30 cellular contexts compared by ENCODE assay signal in the genomic region with DNA sequence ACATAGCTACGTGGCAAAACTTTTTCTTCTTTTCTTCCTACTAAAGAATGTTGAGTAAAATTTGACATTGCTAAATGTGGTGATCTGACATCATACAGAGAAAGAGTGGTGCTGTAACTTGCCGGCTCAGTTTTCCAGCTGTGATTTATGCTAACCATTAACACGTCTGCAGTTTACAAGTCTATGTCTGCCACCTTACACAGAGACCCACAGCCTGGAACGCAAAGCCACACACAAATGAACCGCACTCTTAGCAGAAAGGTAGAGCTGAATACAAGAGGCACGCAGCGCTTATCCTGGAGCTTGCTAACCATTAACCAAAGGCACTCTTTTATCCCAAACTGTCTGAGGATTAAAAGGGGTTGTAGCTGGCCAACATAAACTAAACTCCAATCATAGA. TPM values are rescaled to one million over a fixed set of nuclear protein-coding genes. Genes with fewer than 3 reads are reported as not detected.
A peak's percentile ranks its signal among the peaks of the same experiment; 100 is the strongest.
DNase-seq lines count a peak whose midpoint lies in the region; ATAC-seq, FAIRE-seq and TF ChIP-seq lines count a peak whose summit lies in the region.
"Had no signal": no experiment of that assay in that cellular context is flagged by ENCODE, and none has a peak within 500 bp of the region (broad histone marks: within the 10 kb centered on the region; RNA-seq: fewer than 3 reads in every experiment).

No MANE protein-coding gene starts in this region.

- H2BK12ac ChIP-seq in trophoblast cell (ENCODE audit: low read length) = no peak overlapping the region

- peak overlapping the region; percentile 70 for H3K27ac Mint-ChIP-seq in nephron progenitor cell
- H3K27ac Mint-ChIP-seq: activated CD8-positive, alpha-beta T cell treated with anti-CD3 and anti-CD28 coated beads for 36 hours; activated naive CD4-positive, alpha-beta T cell treated with anti-CD3 and anti-CD28 coated beads, Interleukin-2, amount 50 U/mL, for 24 hours; activated T-helper 2 cell treated with anti-CD3 and anti-CD28 coated beads, Interferon-gamma antibody, Interleukin-2, Interleukin-4, amounts not matched to agents 10 μg/mL and 5 μg/mL and 100 μg/mL, durations not matched to agents 14 hours and 24 hours and 36 hours; dendritic cell treated with granulocyte-macrophage colony-stimulating factor and Interleukin-4, amounts not matched to agents 40 ng/mL and 50 ng/mL, for 4 days; T-helper 17 cell had no signal

- TF ChIP-seq POLR2A in A549 (IDR thresholded peaks at IDR 0.05; ENCODE audit: low read length) (no peak), IMR-90 (IDR thresholded peaks at IDR 0.05; ENCODE audit: low read depth, low read length) (no peak)

- H4K20me1 ChIP-seq in IMR-90 (ENCODE audit: insufficient read depth, low read length) = no peaks in the 10 kb centered on the region; the same call in 1 of the 2 replicates

- peaks cover 11% of the 10 kb centered on the region for H3K36me3 ChIP-seq in IMR-90 (ENCODE audit: control insufficient read depth, insufficient read depth, low read length)
- H3K36me3 ChIP-seq in trophoblast cell (ENCODE audit: control insufficient read depth in 1 of 2, insufficient read depth in 2 of 2, low read length in 2 of 2) = peaks cover 4 to 5% of the 10 kb centered on the region in 2 experiments

- no peak for TF ChIP-seq CTCF in A549 (IDR thresholded peaks at IDR 0.05)
- no peak for TF ChIP-seq CTCF in IMR-90 (conservative IDR thresholded peaks at IDR 0.05; ENCODE audit: low read depth, low read length)
- no peak for TF ChIP-seq CTCF in nephron progenitor cell (IDR thresholded peaks at IDR 0.05)
- TF ChIP-seq CTCF in GM10266 (IDR thresholded peaks at IDR 0.05; ENCODE audit: control insufficient read depth, insufficient read depth, low read depth, missing control alignments) = no peak

- in situ Hi-C loops in IMR-90 (cut with MboI; ENCODE audit: low sequenced_read_pairs) = no loop called here

- H4K12ac ChIP-seq in trophoblast cell (ENCODE audit: low read depth, low read length) = no peak overlapping the region

- no peak for FAIRE-seq in A549 (lab: Jason Lieb, UNC)
- FAIRE-seq: endometrium had no signal

- DNase-seq in A549 (ENCODE audit: low read depth in 1 of 2, low spot score in 1 of 2) (no peak), IMR-90 (no peak), kidney glomerular epithelial cell (lab: John Stamatoyannopoulos, UW) (peak; percentile 72), nephron progenitor cell (no peak), posterior vena cava (ENCODE audit: low spot score) (no peak), GM10266 (ENCODE audit: extremely low spot score) (no peak), trophoblast cell (no peak)
- DNase-seq: activated CD4-positive, alpha-beta T cell treated with anti-CD3 and anti-CD28 coated beads for 1 hour; activated CD8-positive, alpha-beta T cell treated with anti-CD3 and anti-CD28 coated beads for 36 hours; caudate nucleus; DND-41; NCI-H1417; NCI-H2081; NCI-H446; NCI-H82; nucleus accumbens; RPMI8226; T-helper 17 cell; upper lobe of right lung had no signal

- no peak overlapping the region for H2BK120ac ChIP-seq in IMR-90 (ENCODE audit: low read depth, low read length)
- no peak overlapping the region for H2BK120ac ChIP-seq in trophoblast cell (ENCODE audit: insufficient read depth, low read length, poor library complexity)

- H2AK5ac ChIP-seq in IMR-90 (ENCODE audit: low read depth, low read length) (no peak overlapping the region), trophoblast cell (ENCODE audit: low read length) (no peak overlapping the region)

- dilution Hi-C loops in IMR-90 (cut with HindIII; ENCODE audit: low sequenced_read_pairs, unreplicated experiment) = no loop called here

- TF ChIP-seq RAD21 in A549 (conservative IDR thresholded peaks at IDR 0.05 in 1 of 2, IDR thresholded peaks at IDR 0.05 in 1 of 2) (no peak), IMR-90 (IDR thresholded peaks at IDR 0.05; ENCODE audit: low read length) (no peak)

- H3K27ac ChIP-seq in A549 (no peak overlapping the region), IMR-90 (ENCODE audit: insufficient read depth, low read length) (no peak overlapping the region), trophoblast cell (ENCODE audit: low read depth, low read length) (no peak overlapping the region)
- H3K27ac ChIP-seq: ascending aorta, BLaER1, gastroesophageal sphincter, KMS-11, SK-N-MC, upper lobe of right lung had no signal

- peaks cover 6% of the 10 kb centered on the region for H3K4me1 Mint-ChIP-seq in nephron progenitor cell

- H3K27me3 Mint-ChIP-seq in nephron progenitor cell (ENCODE audit: low read depth, poor library complexity) = no peaks in the 10 kb centered on the region
- H3K27me3 Mint-ChIP-seq: activated CD8-positive, alpha-beta T cell treated with anti-CD3 and anti-CD28 coated beads for 36 hours; activated naive CD4-positive, alpha-beta T cell treated with anti-CD3 and anti-CD28 coated beads, Interleukin-2, amount 50 U/mL, for 24 hours; dendritic cell treated with granulocyte-macrophage colony-stimulating factor and Interleukin-4, amounts not matched to agents 40 ng/mL and 50 ng/mL, for 4 days; T-helper 17 cell had no signal

- peaks cover 27% of the 10 kb centered on the region for H3K36me3 Mint-ChIP-seq in nephron progenitor cell (ENCODE audit: low read depth)

- peaks cover 4% of the 10 kb centered on the region; the same call in 1 of the 2 replicates for H3K9me1 ChIP-seq in IMR-90 (ENCODE audit: insufficient read depth, low read length)

- H3K18ac ChIP-seq in IMR-90 (ENCODE audit: low read depth, low read length) (no peak overlapping the region), trophoblast cell (ENCODE audit: low read length) (no peak overlapping the region)

- H2BK20ac ChIP-seq in IMR-90 (ENCODE audit: low read depth, low read length) = no peak overlapping the region

- H2BK15ac ChIP-seq in IMR-90 (ENCODE audit: low read depth, low read length) = no peak overlapping the region

- no peaks in the 10 kb centered on the region for H3K9me3 Mint-ChIP-seq in nephron progenitor cell
- H3K9me3 Mint-ChIP-seq: activated CD8-positive, alpha-beta T cell treated with anti-CD3 and anti-CD28 coated beads for 36 hours; activated naive CD4-positive, alpha-beta T cell treated with anti-CD3 and anti-CD28 coated beads, Interleukin-2, amount 50 U/mL, for 24 hours; activated T-helper 2 cell treated with anti-CD3 and anti-CD28 coated beads, Interferon-gamma antibody, Interleukin-2, Interleukin-4, amounts not matched to agents 10 μg/mL and 5 μg/mL and 100 μg/mL, durations not matched to agents 14 hours and 24 hours and 36 hours; dendritic cell treated with granulocyte-macrophage colony-stimulating factor and Interleukin-4, amounts not matched to agents 40 ng/mL and 50 ng/mL, for 4 days had no signal

- H3K23ac ChIP-seq in IMR-90 (ENCODE audit: low read depth, low read length) (no peak overlapping the region), trophoblast cell (ENCODE audit: low read length) (no peak overlapping the region)

- H2BK5ac ChIP-seq in IMR-90 (ENCODE audit: low read depth, low read length, poor library complexity, severe bottlenecking) (no peak overlapping the region), trophoblast cell (ENCODE audit: low read depth, low read length, poor library complexity) (no peak overlapping the region)

- H3K79me1 ChIP-seq in IMR-90 (ENCODE audit: low read depth in 1 of 2, low read length in 2 of 2) (peaks cover 2 to 6% of the 10 kb centered on the region in 2 experiments; a peak in 2 of 4 replicates), trophoblast cell (ENCODE audit: low read length) (no peaks in the 10 kb centered on the region)

- no peak overlapping the region for H4K5ac ChIP-seq in IMR-90 (ENCODE audit: low read depth, low read length)

- H2AK9ac ChIP-seq in IMR-90 (replicated peaks; ENCODE audit: low read depth, low read length, poor library complexity) = no peak overlapping the region

- H3K56ac ChIP-seq in IMR-90 (ENCODE audit: extremely low read depth, insufficient read depth, low read length) = no peak overlapping the region

- no peak overlapping the region for H3K4me3 Mint-ChIP-seq in nephron progenitor cell
- H3K4me3 Mint-ChIP-seq: activated CD8-positive, alpha-beta T cell treated with anti-CD3 and anti-CD28 coated beads for 36 hours; activated naive CD4-positive, alpha-beta T cell treated with anti-CD3 and anti-CD28 coated beads, Interleukin-2, amount 50 U/mL, for 24 hours; dendritic cell treated with granulocyte-macrophage colony-stimulating factor and Interleukin-4, amounts not matched to agents 40 ng/mL and 50 ng/mL, for 4 days; T-helper 17 cell had no signal

- H2AFZ ChIP-seq in IMR-90 (replicated peaks; ENCODE audit: low read length, poor library complexity) (no peak overlapping the region), trophoblast cell (ENCODE audit: insufficient read depth, low read length, poor library complexity) (no peak overlapping the region)

- H3K14ac ChIP-seq in IMR-90 (replicated peaks; ENCODE audit: low read depth, low read length) (no peak overlapping the region), trophoblast cell (ENCODE audit: low read length) (no peak overlapping the region)

- no peaks in the 10 kb centered on the region for H3K27me3 ChIP-seq in IMR-90 (ENCODE audit: control insufficient read depth, insufficient read depth, low read length)
- H3K27me3 ChIP-seq in trophoblast cell (ENCODE audit: insufficient read depth, low read length) = no peaks in the 10 kb centered on the region
- H3K27me3 ChIP-seq: ascending aorta, BLaER1, gastroesophageal sphincter, upper lobe of right lung had no signal

- intact Hi-C loops in IMR-90 (cut with micrococcal nuclease) = no loop called here
- intact Hi-C loops in posterior vena cava (cut with DNase I) = no loop called here

- no peak for TF ChIP-seq EP300 in A549 (IDR thresholded peaks at IDR 0.05)

- H3K4me1 ChIP-seq in A549 = peaks cover 9% of the 10 kb centered on the region
- no peaks in the 10 kb centered on the region for H3K4me1 ChIP-seq in IMR-90 (ENCODE audit: control insufficient read depth, insufficient read depth, low read length)
- H3K4me1 ChIP-seq in trophoblast cell (ENCODE audit: control insufficient read depth in 1 of 2, insufficient read depth in 2 of 2, low read length in 2 of 2) = no peaks in the 10 kb centered on the region
- H3K4me1 ChIP-seq: ascending aorta, gastroesophageal sphincter had no signal

- no peak overlapping the region for H3K4me2 ChIP-seq in A549
- no peak overlapping the region for H3K4me2 ChIP-seq in IMR-90 (ENCODE audit: low read depth, low read length)
- H3K4me2 ChIP-seq in trophoblast cell (ENCODE audit: low read length) = no peak overlapping the region
- H3K4me2 ChIP-seq: BLaER1, KMS-11 had no signal

- POLR2A ChIA-PET in A549 (lab: Yijun Ruan, JAX) (no interaction called here), IMR-90 (lab: Charles Lee; ENCODE audit: unreplicated experiment) (no interaction called here)

- no peaks in the 10 kb centered on the region for H3K79me2 ChIP-seq in trophoblast cell (ENCODE audit: control insufficient read depth, insufficient read depth, low read length, poor library complexity)

- H4K8ac ChIP-seq in IMR-90 (ENCODE audit: low read depth in 2 of 2, low read length in 2 of 2) (no peak overlapping the region), trophoblast cell (ENCODE audit: low read depth, low read length) (no peak overlapping the region)

- no peak overlapping the region for H3K4me3 ChIP-seq in A549
- no peak overlapping the region for H3K4me3 ChIP-seq in IMR-90 (ENCODE audit: insufficient read depth, low read depth, low read length)
- no peak overlapping the region for H3K4me3 ChIP-seq in trophoblast cell (ENCODE audit: low read depth, low read length)
- H3K4me3 ChIP-seq: ascending aorta, BLaER1, gastroesophageal sphincter, lung, SK-N-MC, upper lobe of right lung had no signal

- H3K4ac ChIP-seq in IMR-90 (ENCODE audit: low read depth, low read length) = no peak overlapping the region
- H3K4ac ChIP-seq in trophoblast cell (ENCODE audit: low read depth, low read length) = no peak overlapping the region

- H4K91ac ChIP-seq in IMR-90 (ENCODE audit: insufficient read depth, low read depth, low read length) = no peak overlapping the region
- no peak overlapping the region for H4K91ac ChIP-seq in trophoblast cell (ENCODE audit: low read depth, low read length)

- WGBS in A549 (ENCODE audit: missing lambda C conversion rate) = 78% methylated on average over 7 of the region's 7 CpGs
- no CpG with 5 or more reads among the region's 7 CpGs for WGBS in IMR-90 (ENCODE audit: extremely low coverage in 2 of 2, insufficient read length in 1 of 2), 2 experiments
- no CpG with 5 or more reads among the region's 7 CpGs for WGBS in trophoblast cell (ENCODE audit: extremely low coverage, insufficient coverage, insufficient read length)

- CTCF ChIA-PET in A549 (lab: Yijun Ruan, JAX) = interaction anchor here (0.7 to 1.4 kb wide), 6 partner anchors 9 to 216 kb away, joined by 3 to 4 read pairs (median 3); no protein-coding TSS in a partner anchor
- CTCF ChIA-PET in IMR-90 (lab: Yijun Ruan, JAX) = no interaction called here

- BruUV-seq in IMR-90 (replicated peaks; lab: Mats Ljungman, UMichigan) = TSS peak; percentile 4

- ATAC-seq in A549 (no peak), IMR-90 (ENCODE audit: low read depth) (no peak), GM21367 (IDR thresholded peaks at IDR 0.05; ENCODE audit: unreplicated experiment) (no peak)
- ATAC-seq: activated CD8-positive, alpha-beta T cell treated with anti-CD3 and anti-CD28 coated beads for 36 hours; gastroesophageal sphincter; T-helper 17 cell; upper lobe of right lung had no signal

- H3K9me3 ChIP-seq in A549 (no peaks in the 10 kb centered on the region), IMR-90 (ENCODE audit: control insufficient read depth, insufficient read depth, low read length) (no peaks in the 10 kb centered on the region), trophoblast cell (ENCODE audit: insufficient read depth, low read depth, low read length) (no peaks in the 10 kb centered on the region)
- H3K9me3 ChIP-seq: ascending aorta, BLaER1, gastroesophageal sphincter, upper lobe of right lung had no signal

- H3K9ac ChIP-seq in IMR-90 (ENCODE audit: low read depth, low read length) (no peak overlapping the region), trophoblast cell (ENCODE audit: low read length) (no peak overlapping the region)
- H3K9ac ChIP-seq: BLaER1, KMS-11 had no signal

RNA-seq across cellular contexts. Expression of gene CACNG1, which starts 31.9 kb away (rescaled TPM):
- polyA plus RNA-seq in A549 (2011; rRNA removed) (not detected in 2 replicates), A549 (2017; fragmentation: RNase III; extraction: RNeasy Plus Mini Kit Qiagen cat#74134 plus additional on column Dnase treatment) (0.09 to 0.17 TPM (median 0.15 TPM) in 3 replicates), IMR-90 (2012; rRNA removed) (not detected in 2 replicates)
- 0.05 and 0.06 TPM in 2 replicates for polyA plus RNA-seq in A549 (2012; cell fraction: cytosol; rRNA removed)
- 0.17 TPM in 2 replicates for polyA plus RNA-seq in A549 (2012; cell fraction: nucleus; rRNA removed)
- 0.19 TPM in 1 of 2 replicates, not detected in the other for polyA minus RNA-seq in A549 (2011; rRNA and poly(A)+ RNA removed)
- total RNA-seq in IMR-90 (2012; rRNA removed) (not detected in 2 replicates), posterior vena cava (not detected)
- polyA plus RNA-seq in IMR-90 (2012; cell fraction: cytosol; rRNA removed) = not detected in 2 replicates
- polyA plus RNA-seq in IMR-90 (2012; cell fraction: nucleus; rRNA removed; ENCODE audit: low replicate concordance) = not detected in 2 replicates
- 0.25 and 0.36 TPM in 2 replicates for polyA plus RNA-seq in trophoblast cell (2013)
- total RNA-seq: activated CD8-positive, alpha-beta T cell treated with anti-CD3 and anti-CD28 coated beads for 36 hours; activated T-helper 2 cell treated with anti-CD3 and anti-CD28 coated beads, Interferon-gamma antibody, Interleukin-2, Interleukin-4, amounts not matched to agents 10 μg/mL and 5 μg/mL and 100 μg/mL, durations not matched to agents 14 hours and 24 hours and 36 hours; ascending aorta; gastroesophageal sphincter; lung; T-helper 17 cell; upper lobe of right lung had no signal
